Comparison of ENCODE assay signal across 8 cellular contexts in genomic region chr1:194295690-194296089, GRCh38.
DNase-seq lines count a peak whose midpoint lies in the region; ATAC-seq and TF ChIP-seq lines count a peak whose summit lies in the region.

No MANE protein-coding gene starts in this region.

- no peak overlapping the region for H3K27ac ChIP-seq in OCI-LY3 (ENCODE audit: low read length)

- H3K36me3 Mint-ChIP-seq in osteocyte (ENCODE audit: unreplicated experiment): no peaks in the 10 kb centered on the region

- peaks cover 20% of the 10 kb centered on the region for H3K4me1 ChIP-seq in OCI-LY3 (ENCODE audit: low read length)

- H4K20me1 ChIP-seq in OCI-LY3 (ENCODE audit: insufficient read depth, low read length): no peaks in the 10 kb centered on the region

- peaks cover 2% of the 10 kb centered on the region for H3K4me1 Mint-ChIP-seq in osteocyte (ENCODE audit: unreplicated experiment)

- no peaks in the 10 kb centered on the region for H3K9me3 ChIP-seq in OCI-LY3 (ENCODE audit: insufficient read depth, low read length)

- ATAC-seq in GM19463 (IDR thresholded peaks at IDR 0.05; ENCODE audit: unreplicated experiment) (peak; percentile 92), HG03442 (IDR thresholded peaks at IDR 0.05; ENCODE audit: unreplicated experiment) (peak; percentile 94)

- peak; percentile 95 for TF ChIP-seq CTCF in OCI-LY3 (IDR thresholded peaks at IDR 0.05; ENCODE audit: low read depth, low read length)
- TF ChIP-seq CTCF in epithelial cell of esophagus (IDR thresholded peaks at IDR 0.05; ENCODE audit: insufficient read depth, low read depth, low read length, missing control alignments): peak; percentile 78
- TF ChIP-seq CTCF in osteocyte (IDR thresholded peaks at IDR 0.05): peak; percentile 61

- peaks cover 8% of the 10 kb centered on the region for H3K27me3 ChIP-seq in OCI-LY3 (ENCODE audit: low read depth, low read length)

- H3K36me3 ChIP-seq in OCI-LY3 (replicated peaks; ENCODE audit: low read depth, low read length): no peaks in the 10 kb centered on the region

- H3K4me2 ChIP-seq in OCI-LY3 (ENCODE audit: low read length): no peak overlapping the region

- DNase-seq in NCI-H1436 (lab: John Stamatoyannopoulos, UW) (peak; percentile 4), NCI-H1436 treated with DMSO at 0.1 percent for 48 hours (lab: John Stamatoyannopoulos, UW) (no peak), epithelial cell of esophagus (ENCODE audit: low read depth) (peak; percentile 74), osteocyte (ENCODE audit: extremely low spot score, unreplicated experiment) (no peak)
- no peak for DNase-seq in NK-92 treated with Interleukin-12 subunit alpha and Interleukin-12 subunit beta, amount 100 ng/mL, for 24 hours (lab: John Stamatoyannopoulos, UW)

- H3K27ac Mint-ChIP-seq in osteocyte (ENCODE audit: unreplicated experiment): no peak overlapping the region

- H2AFZ ChIP-seq in OCI-LY3 (ENCODE audit: low read depth, low read length): no peak overlapping the region

- no peaks in the 10 kb centered on the region for H3K79me2 ChIP-seq in OCI-LY3 (ENCODE audit: low read length)

- H3K4me3 Mint-ChIP-seq in osteocyte (ENCODE audit: unreplicated experiment): no peak overlapping the region

- H3K9ac ChIP-seq in OCI-LY3 (ENCODE audit: low read length): no peak overlapping the region

- H3K27me3 Mint-ChIP-seq in osteocyte (ENCODE audit: unreplicated experiment): no peaks in the 10 kb centered on the region

- no peak overlapping the region for H3K4me3 ChIP-seq in OCI-LY3 (ENCODE audit: low read length)
- H3K4me3 ChIP-seq in epithelial cell of esophagus (ENCODE audit: low read length): no peak overlapping the region

- no peaks in the 10 kb centered on the region for H3K9me3 Mint-ChIP-seq in osteocyte (ENCODE audit: unreplicated experiment)

Comparison
In these comparisons a context has a peak if more than half of its experiments do, and no peak if none do; other contexts are left out.
1. DNase-seq: peak in NCI-H1436 (single experiment) and epithelial cell of esophagus (single experiment); none in NCI-H1436 treated with DMSO at 0.1 percent for 48 hours (single experiment), osteocyte (single experiment) and NK-92 treated with Interleukin-12 subunit alpha and Interleukin-12 subunit beta, amount 100 ng/mL, for 24 hours (single experiment).
2. Peak in every context shown above with its lines, with median percentiles within 50 percentile points of each other: CTCF ChIP-seq.